In the genomic region with DNA sequence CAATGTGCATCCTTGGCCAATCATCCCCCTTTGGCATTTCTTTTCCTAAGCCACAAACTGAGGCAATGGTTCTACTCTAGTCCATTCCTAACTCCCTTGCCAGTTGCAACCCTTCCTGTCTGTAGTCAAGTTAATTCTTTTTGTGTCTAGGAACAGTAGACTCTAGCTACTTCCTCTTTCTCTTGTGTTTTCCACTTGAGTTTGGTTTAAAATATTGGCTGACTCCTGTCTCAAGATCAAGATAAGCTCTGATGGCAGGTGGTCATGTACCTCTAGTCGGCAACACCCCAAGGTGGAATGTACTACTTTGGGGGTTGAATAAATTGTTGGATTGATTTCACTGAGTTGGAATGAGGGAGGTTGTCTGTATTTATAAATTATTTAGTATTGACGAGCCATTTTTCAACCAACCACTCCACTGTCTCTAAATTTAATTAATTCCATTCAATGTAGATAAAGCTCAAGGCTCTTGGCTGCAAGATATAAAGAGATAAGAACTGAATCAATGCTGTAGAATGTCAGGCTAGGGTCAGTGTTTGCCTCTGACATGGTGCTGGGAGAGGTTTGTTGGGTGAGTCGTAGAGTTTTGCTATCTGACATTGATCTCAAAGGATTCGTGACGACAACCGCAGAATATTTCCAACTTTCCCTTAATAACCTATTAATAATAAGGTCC, we compare ENCODE assay signal across 27 cellular contexts.
DNase-seq lines count a peak whose midpoint lies in the region; ATAC-seq and TF ChIP-seq lines count a peak whose summit lies in the region.
"Had no signal": no experiment of that assay in that cellular context is flagged by ENCODE, and none has a peak within 500 bp of the region (broad histone marks: within the 10 kb centered on the region; RNA-seq: fewer than 3 reads in every experiment).

No MANE protein-coding gene starts in this region.

- H3K4me1 Mint-ChIP-seq in activated CD8-positive, alpha-beta T cell treated with anti-CD3 and anti-CD28 coated beads for 36 hours (ENCODE audit: low read depth): no peaks in the 10 kb centered on the region
- H3K4me1 Mint-ChIP-seq: activated naive CD4-positive, alpha-beta T cell treated with anti-CD3 and anti-CD28 coated beads, Interleukin-2, amount 50 U/mL, for 24 hours; immature natural killer cell; stimulated activated naive CD8-positive, alpha-beta T cell treated with anti-CD3 and anti-CD28 coated beads, Interleukin-15, amount 100 ng/mL, for 72 hours; T-helper 17 cell had no signal

- H3K4me3 ChIP-seq in HL-60 (replicated peaks; ENCODE audit: insufficient read depth, low read length): no peak overlapping the region
- no peak overlapping the region for H3K4me3 ChIP-seq in fibroblast of the aortic adventitia (ENCODE audit: low read depth, low read length)
- H3K4me3 ChIP-seq in Peyer's patch: no peak overlapping the region
- H3K4me3 ChIP-seq: ascending aorta, heart left ventricle, sigmoid colon had no signal

- CTCF ChIA-PET in activated CD8-positive, alpha-beta T cell treated with anti-CD3 and anti-CD28 coated beads for 36 hours (lab: Charles Lee): no interaction called here

- no peaks in the 10 kb centered on the region for H3K4me1 ChIP-seq in Peyer's patch

- intact Hi-C loops in activated CD8-positive, alpha-beta T cell treated with anti-CD3 and anti-CD28 coated beads for 36 hours (cut with micrococcal nuclease): no loop called here

- DNase-seq in AML-193 (lab: John Stamatoyannopoulos, UW): peak; percentile 23 to 41
- DNase-seq in HL-60 (ENCODE audit: low read depth in 1 of 2, low spot score in 1 of 2): peak; percentile 50 to 61
- DNase-seq in SIG-M5 (lab: John Stamatoyannopoulos, UW): peak; percentile 24
- peak; percentile 54 for DNase-seq in fibroblast of the aortic adventitia (ENCODE audit: low read depth)
- no peak for DNase-seq in activated CD8-positive, alpha-beta T cell treated with anti-CD3 and anti-CD28 coated beads for 36 hours
- no peak for DNase-seq in NCI-H1105 (lab: John Stamatoyannopoulos, UW)
- no peak for DNase-seq in mesenteric fat pad (ENCODE audit: low spot score)
- DNase-seq in Peyer's patch: no peak
- DNase-seq: activated CD4-positive, CD25-positive, alpha-beta regulatory T cell; activated T-cell treated with anti-CD3 and anti-CD28 coated beads, Interleukin-2, amount 50 U/mL, for 48 hours; effector memory CD4-positive, alpha-beta T cell; HCEC 1CT; heart left ventricle; immature natural killer cell; IMR-90; NCI-H1048; NCI-H2081; NCI-H510A; sigmoid colon; stimulated activated CD4-positive, alpha-beta T cell treated with anti-CD3 and anti-CD28 coated beads, Interleukin-1b, Interleukin-23, amount 100 ng/mL, for 48 hours; stimulated activated naive CD8-positive, alpha-beta T cell treated with anti-CD3 and anti-CD28 coated beads, Interleukin-15, amount 100 ng/mL, for 72 hours; T-helper 17 cell had no signal

- H3K9me3 ChIP-seq in Peyer's patch: no peaks in the 10 kb centered on the region
- H3K9me3 ChIP-seq: ascending aorta, heart left ventricle, sigmoid colon had no signal

- no peaks in the 10 kb centered on the region for H3K36me3 Mint-ChIP-seq in activated CD8-positive, alpha-beta T cell treated with anti-CD3 and anti-CD28 coated beads for 36 hours (ENCODE audit: low read depth)
- H3K36me3 Mint-ChIP-seq: activated naive CD4-positive, alpha-beta T cell treated with anti-CD3 and anti-CD28 coated beads, Interleukin-2, amount 50 U/mL, for 24 hours; immature natural killer cell; type B pancreatic cell had no signal

- H3K27ac Mint-ChIP-seq in activated CD8-positive, alpha-beta T cell treated with anti-CD3 and anti-CD28 coated beads for 36 hours: no peak overlapping the region
- H3K27ac Mint-ChIP-seq: activated naive CD4-positive, alpha-beta T cell treated with anti-CD3 and anti-CD28 coated beads, Interleukin-2, amount 50 U/mL, for 24 hours; immature natural killer cell; stimulated activated naive CD8-positive, alpha-beta T cell treated with anti-CD3 and anti-CD28 coated beads, Interleukin-15, amount 100 ng/mL, for 72 hours; T-helper 17 cell; type B pancreatic cell had no signal

- H3K27me3 Mint-ChIP-seq in activated CD8-positive, alpha-beta T cell treated with anti-CD3 and anti-CD28 coated beads for 36 hours: no peaks in the 10 kb centered on the region
- H3K27me3 Mint-ChIP-seq: activated naive CD4-positive, alpha-beta T cell treated with anti-CD3 and anti-CD28 coated beads, Interleukin-2, amount 50 U/mL, for 24 hours; stimulated activated naive CD8-positive, alpha-beta T cell treated with anti-CD3 and anti-CD28 coated beads, Interleukin-15, amount 100 ng/mL, for 72 hours; type B pancreatic cell had no signal

- no peaks in the 10 kb centered on the region for H3K9me3 Mint-ChIP-seq in activated CD8-positive, alpha-beta T cell treated with anti-CD3 and anti-CD28 coated beads for 36 hours
- H3K9me3 Mint-ChIP-seq: activated naive CD4-positive, alpha-beta T cell treated with anti-CD3 and anti-CD28 coated beads, Interleukin-2, amount 50 U/mL, for 24 hours; stimulated activated naive CD8-positive, alpha-beta T cell treated with anti-CD3 and anti-CD28 coated beads, Interleukin-15, amount 100 ng/mL, for 72 hours had no signal

- H3K27ac ChIP-seq in HL-60 (replicated peaks) (no peak overlapping the region), Peyer's patch (no peak overlapping the region)
- H3K27ac ChIP-seq: 22Rv1, ascending aorta, heart left ventricle, sigmoid colon had no signal

- H3K27me3 ChIP-seq in HL-60 (ENCODE audit: insufficient read depth, poor library complexity, severe bottlenecking) (no peaks in the 10 kb centered on the region), Peyer's patch (no peaks in the 10 kb centered on the region)
- H3K27me3 ChIP-seq: ascending aorta, heart left ventricle, sigmoid colon had no signal

- no peak for TF ChIP-seq CTCF in HL-60 (IDR thresholded peaks at IDR 0.05; ENCODE audit: insufficient read depth, low read length)
- no peak for TF ChIP-seq CTCF in fibroblast of the aortic adventitia (IDR thresholded peaks at IDR 0.05; ENCODE audit: insufficient read depth, low read length)
- no peak for TF ChIP-seq CTCF in activated CD8-positive, alpha-beta T cell treated with anti-CD3 and anti-CD28 coated beads for 36 hours (IDR thresholded peaks at IDR 0.05)
- TF ChIP-seq CTCF in Peyer's patch (IDR thresholded peaks at IDR 0.05): no peak

- TF ChIP-seq POLR2A in Peyer's patch (IDR thresholded peaks at IDR 0.05): no peak

- ATAC-seq in activated CD8-positive, alpha-beta T cell treated with anti-CD3 and anti-CD28 coated beads for 36 hours: no peak
- ATAC-seq: heart left ventricle; Right ventricle myocardium inferior; stimulated activated naive CD8-positive, alpha-beta T cell treated with anti-CD3 and anti-CD28 coated beads, Interleukin-15, amount 100 ng/mL, for 72 hours; T-helper 17 cell had no signal

- no peak overlapping the region for H3K4me3 Mint-ChIP-seq in activated CD8-positive, alpha-beta T cell treated with anti-CD3 and anti-CD28 coated beads for 36 hours
- H3K4me3 Mint-ChIP-seq: activated naive CD4-positive, alpha-beta T cell treated with anti-CD3 and anti-CD28 coated beads, Interleukin-2, amount 50 U/mL, for 24 hours; immature natural killer cell; stimulated activated naive CD8-positive, alpha-beta T cell treated with anti-CD3 and anti-CD28 coated beads, Interleukin-15, amount 100 ng/mL, for 72 hours; T-helper 17 cell; type B pancreatic cell had no signal

- POLR2A ChIA-PET in activated CD8-positive, alpha-beta T cell treated with anti-CD3 and anti-CD28 coated beads for 36 hours (lab: Charles Lee): no interaction called here

- no peaks in the 10 kb centered on the region for H3K36me3 ChIP-seq in Peyer's patch
- H3K36me3 ChIP-seq: ascending aorta, heart left ventricle, sigmoid colon had no signal

Comparison
In these comparisons a context has a peak if more than half of its experiments do, and no peak if none do; other contexts are left out.
1. DNase-seq: peak in AML-193 (2 of 2), HL-60 (2 of 2), SIG-M5 (single experiment) and fibroblast of the aortic adventitia (single experiment); none in activated CD8-positive, alpha-beta T cell treated with anti-CD3 and anti-CD28 coated beads for 36 hours (single experiment), NCI-H1105 (single experiment), mesenteric fat pad (single experiment) and Peyer's patch (0 of 3).